Comparison of ENCODE assay signal across 20 cellular contexts in the genomic region with DNA sequence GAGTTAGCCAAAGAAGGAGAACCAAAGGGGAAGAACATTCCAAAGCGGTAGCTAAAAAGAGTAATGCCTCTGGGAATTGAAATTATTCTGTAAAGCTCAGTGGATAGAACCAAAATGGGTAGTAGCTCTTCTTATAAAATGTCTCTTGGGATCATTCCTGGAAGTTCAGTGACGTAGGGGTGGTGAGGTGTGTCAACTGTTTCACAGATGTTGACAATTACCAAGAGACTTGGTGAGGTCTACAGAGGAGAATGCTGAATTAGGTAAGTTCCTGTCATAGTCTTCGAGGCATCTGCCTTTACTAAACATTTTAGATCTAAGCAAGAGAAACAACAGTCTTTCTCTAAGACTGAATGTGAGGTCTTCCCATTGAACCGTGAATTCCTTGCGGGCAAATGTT.
DNase-seq lines count a peak whose midpoint lies in the region.
"Had no signal": no experiment of that assay in that cellular context is flagged by ENCODE, and none has a peak within 500 bp of the region (broad histone marks: within the 10 kb centered on the region; RNA-seq: fewer than 3 reads in every experiment).

No MANE protein-coding gene starts in this region.

- peaks cover 25% of the 10 kb centered on the region for H3K9me3 Mint-ChIP-seq in activated CD4-positive, alpha-beta T cell treated with anti-CD3 and anti-CD28 coated beads, Interleukin-2, amount 10 ng/mL, durations not matched to agents 24 days and 14 days

- peak; percentile 24 for DNase-seq in activated CD4-positive, alpha-beta T cell treated with anti-CD3 and anti-CD28 coated beads, Interleukin-2, amount 10 ng/mL, durations not matched to agents 24 days and 14 days
- no peak for DNase-seq in activated CD4-positive, alpha-beta T cell treated with anti-CD3 and anti-CD28 coated beads for 1 hour
- DNase-seq in trophoblast cell: peak; percentile 82 to 90
- DNase-seq in H4 (ENCODE audit: low spot score): no peak
- DNase-seq in OCI-M1 (lab: John Stamatoyannopoulos, UW): no peak
- DNase-seq in COR-L47 (lab: John Stamatoyannopoulos, UW): no peak
- DNase-seq: AML-193; BE2C; Calu3; CD4-positive, alpha-beta T cell; CD8-positive, alpha-beta memory T cell; DMS53; DMS79 treated with DMSO at 0.1 percent for 48 hours; GF-D8; GOT3; H7; HCEC 1CT had no signal

- H4K12ac ChIP-seq in trophoblast cell (ENCODE audit: low read depth, low read length): no peak overlapping the region

- H3K27ac Mint-ChIP-seq in activated CD4-positive, alpha-beta T cell treated with anti-CD3 and anti-CD28 coated beads, Interleukin-2, amount 10 ng/mL, durations not matched to agents 24 days and 14 days: no peak overlapping the region
- H3K27ac Mint-ChIP-seq: CD4-positive, alpha-beta T cell; CD8-positive, alpha-beta memory T cell had no signal

- H2BK12ac ChIP-seq in trophoblast cell (ENCODE audit: low read length): no peak overlapping the region

- no peaks in the 10 kb centered on the region for H3K79me2 ChIP-seq in trophoblast cell (ENCODE audit: control insufficient read depth, insufficient read depth, low read length, poor library complexity)

- no peak overlapping the region for H4K91ac ChIP-seq in trophoblast cell (ENCODE audit: low read depth, low read length)

- peaks cover 10% of the 10 kb centered on the region for H3K4me1 Mint-ChIP-seq in activated CD4-positive, alpha-beta T cell treated with anti-CD3 and anti-CD28 coated beads, Interleukin-2, amount 10 ng/mL, durations not matched to agents 24 days and 14 days

- H3K4me1 ChIP-seq in BLaER1 treated with 17β-estradiol and CSF1 and Interleukin-3, amounts not matched to agents 10 nM and 100 nM: peaks cover 0 to 25% (median 7%) of the 10 kb centered on the region in 10 experiments; a peak in 11 of 20 replicates
- no peaks in the 10 kb centered on the region for H3K4me1 ChIP-seq in trophoblast cell (ENCODE audit: control insufficient read depth in 1 of 2, insufficient read depth in 2 of 2, low read length in 2 of 2)
- H3K4me1 ChIP-seq: BE2C had no signal

- no peak overlapping the region for H3K14ac ChIP-seq in trophoblast cell (ENCODE audit: low read length)

- H3K79me1 ChIP-seq in trophoblast cell (ENCODE audit: low read length): no peaks in the 10 kb centered on the region

- no peak overlapping the region for H3K4me3 Mint-ChIP-seq in activated CD4-positive, alpha-beta T cell treated with anti-CD3 and anti-CD28 coated beads, Interleukin-2, amount 10 ng/mL, durations not matched to agents 24 days and 14 days
- H3K4me3 Mint-ChIP-seq: CD4-positive, alpha-beta T cell; CD8-positive, alpha-beta memory T cell had no signal

- no peaks in the 10 kb centered on the region for H3K36me3 ChIP-seq in BLaER1 treated with 17β-estradiol and CSF1 and Interleukin-3, amounts not matched to agents 10 nM and 100 nM
- H3K36me3 ChIP-seq in trophoblast cell (ENCODE audit: control insufficient read depth in 1 of 2, insufficient read depth in 2 of 2, low read length in 2 of 2): no peaks in the 10 kb centered on the region
- H3K36me3 ChIP-seq: BE2C had no signal

- H2AK5ac ChIP-seq in trophoblast cell (ENCODE audit: low read length): no peak overlapping the region

- WGBS in trophoblast cell (ENCODE audit: extremely low coverage, insufficient coverage, insufficient read length): no CpG with 5 or more reads among the region's 5 CpGs

- no peak overlapping the region for H4K8ac ChIP-seq in trophoblast cell (ENCODE audit: low read depth, low read length)

- no peaks in the 10 kb centered on the region for H4K20me1 ChIP-seq in BLaER1 treated with 17β-estradiol and CSF1 and Interleukin-3, amounts not matched to agents 10 nM and 100 nM

- no peaks in the 10 kb centered on the region for H3K27me3 Mint-ChIP-seq in activated CD4-positive, alpha-beta T cell treated with anti-CD3 and anti-CD28 coated beads, Interleukin-2, amount 10 ng/mL, durations not matched to agents 24 days and 14 days
- H3K27me3 Mint-ChIP-seq: CD4-positive, alpha-beta T cell; CD8-positive, alpha-beta memory T cell had no signal

- peak overlapping the region in 6 of 11 experiments; percentile 2 to 39 (median 20); a peak in 6 of 22 replicates for H3K4me2 ChIP-seq in BLaER1 treated with 17β-estradiol and CSF1 and Interleukin-3, amounts not matched to agents 10 nM and 100 nM
- H3K4me2 ChIP-seq in trophoblast cell (ENCODE audit: low read length): no peak overlapping the region

- H2BK5ac ChIP-seq in trophoblast cell (ENCODE audit: low read depth, low read length, poor library complexity): no peak overlapping the region

- H3K4me3 ChIP-seq in BLaER1 treated with 17β-estradiol and CSF1 and Interleukin-3, amounts not matched to agents 10 nM and 100 nM: no peak overlapping the region
- no peak overlapping the region for H3K4me3 ChIP-seq in trophoblast cell (ENCODE audit: low read depth, low read length)

- intact Hi-C loops in activated CD4-positive, alpha-beta T cell treated with anti-CD3 and anti-CD28 coated beads, Interleukin-2, amount 10 ng/mL, durations not matched to agents 24 days and 14 days (cut with micrococcal nuclease): loop anchor here (5.0 kb wide), 2 partner anchors 107 to 333 kb away; no protein-coding TSS in a partner anchor

- H3K36me3 Mint-ChIP-seq in activated CD4-positive, alpha-beta T cell treated with anti-CD3 and anti-CD28 coated beads, Interleukin-2, amount 10 ng/mL, durations not matched to agents 24 days and 14 days (ENCODE audit: low read depth): no peaks in the 10 kb centered on the region

- no peaks in the 10 kb centered on the region for H3K27me3 ChIP-seq in BLaER1 treated with 17β-estradiol and CSF1 and Interleukin-3, amounts not matched to agents 10 nM and 100 nM
- no peaks in the 10 kb centered on the region for H3K27me3 ChIP-seq in trophoblast cell (ENCODE audit: insufficient read depth, low read length)
- H3K27me3 ChIP-seq: BE2C had no signal

- no peak overlapping the region for H3K4ac ChIP-seq in trophoblast cell (ENCODE audit: low read depth, low read length)

- H2BK120ac ChIP-seq in trophoblast cell (ENCODE audit: insufficient read depth, low read length, poor library complexity): no peak overlapping the region

- H2AFZ ChIP-seq in trophoblast cell (ENCODE audit: insufficient read depth, low read length, poor library complexity): no peak overlapping the region

- peaks cover 15 to 45% (median 23%) of the 10 kb centered on the region in 11 experiments; a peak in 21 of 22 replicates for H3K9me3 ChIP-seq in BLaER1 treated with 17β-estradiol and CSF1 and Interleukin-3, amounts not matched to agents 10 nM and 100 nM (replicated peaks in 1 of 11)
- H3K9me3 ChIP-seq in trophoblast cell (ENCODE audit: insufficient read depth, low read depth, low read length): no peaks in the 10 kb centered on the region
- H3K9me3 ChIP-seq: BE2C had no signal

- H3K18ac ChIP-seq in trophoblast cell (ENCODE audit: low read length): no peak overlapping the region

- no peak overlapping the region for H3K23ac ChIP-seq in trophoblast cell (ENCODE audit: low read length)

- H3K9ac ChIP-seq in BLaER1 treated with 17β-estradiol and CSF1 and Interleukin-3, amounts not matched to agents 10 nM and 100 nM: no peak overlapping the region
- H3K9ac ChIP-seq in trophoblast cell (ENCODE audit: low read length): no peak overlapping the region

- H3K27ac ChIP-seq in BLaER1 treated with 17β-estradiol and CSF1 and Interleukin-3, amounts not matched to agents 10 nM and 100 nM: no peak overlapping the region
- no peak overlapping the region for H3K27ac ChIP-seq in trophoblast cell (ENCODE audit: low read depth, low read length)
- H3K27ac ChIP-seq: 22Rv1, C4-2B had no signal

Comparison
In these comparisons a context has a peak if more than half of its experiments do, and no peak if none do; other contexts are left out.
1. DNase-seq: peak in activated CD4-positive, alpha-beta T cell treated with anti-CD3 and anti-CD28 coated beads, Interleukin-2, amount 10 ng/mL, durations not matched to agents 24 days and 14 days (single experiment) and trophoblast cell (2 of 2); none in activated CD4-positive, alpha-beta T cell treated with anti-CD3 and anti-CD28 coated beads for 1 hour (single experiment), H4 (single experiment), OCI-M1 (single experiment) and COR-L47 (single experiment).